In genomic region chr3:190877925-190878324, GRCh38 we compare ENCODE assay signal across 13 cellular contexts. TPM values are rescaled to one million over a fixed set of nuclear protein-coding genes. Genes with fewer than 3 reads are reported as not detected.
DNase-seq lines count a peak whose midpoint lies in the region; ATAC-seq, FAIRE-seq and TF ChIP-seq lines count a peak whose summit lies in the region.
"Had no signal": no experiment of that assay in that cellular context is flagged by ENCODE, and none has a peak within 500 bp of the region (broad histone marks: within the 10 kb centered on the region; RNA-seq: fewer than 3 reads in every experiment).

No MANE protein-coding gene starts in this region.

- no peaks in the 10 kb centered on the region for H3K9me3 ChIP-seq in left ventricle myocardium inferior (replicated peaks)
- H3K9me3 ChIP-seq in MG63, result no peaks in the 10 kb centered on the region
- peaks cover 0 to 3% of the 10 kb centered on the region in 2 experiments; a peak in 1 of 4 replicates for H3K9me3 ChIP-seq in H1 (ENCODE audit: insufficient read depth in 2 of 2, low read depth in 1 of 2, low read length in 1 of 2)
- H3K9me3 ChIP-seq in spleen, result no peaks in the 10 kb centered on the region
- no peaks in the 10 kb centered on the region for H3K9me3 ChIP-seq in SJCRH30 (replicated peaks)
- H3K9me3 ChIP-seq: uterus had no signal

- no peak overlapping the region for H3K4ac ChIP-seq in H1 (replicated peaks; ENCODE audit: insufficient read length, low read depth, low read length)

- TF ChIP-seq EP300 in H1 (IDR thresholded peaks at IDR 0.05; ENCODE audit: borderline replicate concordance in 1 of 2, low read depth in 2 of 2, low read length in 2 of 2), result no peak

- POLR2A ChIA-PET in H1 (lab: Charles Lee; ENCODE audit: partially characterized antibody), result no interaction called here

- CTCF ChIA-PET in H1 (lab: Charles Lee; ENCODE audit: partially characterized antibody), result no interaction called here

- no peak overlapping the region for H2BK120ac ChIP-seq in H1 (replicated peaks; ENCODE audit: low read depth, low read length)

- no peaks in the 10 kb centered on the region; the same call in 1 of the 2 replicates for H3K23me2 ChIP-seq in H1 (ENCODE audit: low read depth, low read length)

- H2AK5ac ChIP-seq in H1 (ENCODE audit: low read depth, low read length), result no peak overlapping the region

- intact Hi-C loops in left ventricle myocardium inferior (cut with micrococcal nuclease), result no loop called here
- intact Hi-C loops in left cardiac atrium (cut with DNase I), result no loop called here
- intact Hi-C loops in spleen (cut with DNase I; ENCODE audit: low total_unique reads), result no loop called here

- DNase-seq in left ventricle myocardium inferior (no peak), left cardiac atrium (no peak), MG63 (peak; percentile 16), H1 (ENCODE audit: low read depth in 1 of 2, low spot score in 2 of 2) (peak in 1 of 2 experiments; percentile 68), SKM-1 (lab: John Stamatoyannopoulos, UW; ENCODE audit: unreplicated experiment) (no peak), spleen (no peak), SJCRH30 (no peak)
- peak; percentile 24 for DNase-seq in stimulated activated naive CD8-positive, alpha-beta T cell treated with anti-CD3 and anti-CD28 coated beads, Interleukin-15, Interleukin-2, amounts not matched to agents 100 U/mL and 50 U/mL, for 24 hours
- DNase-seq: activated effector memory CD4-positive, alpha-beta T cell treated with anti-CD3 and anti-CD28 coated beads, Interleukin-2, amount 50 U/mL, for 16 hours; NCI-H226; T-cell; uterus had no signal

- H3K4me1 ChIP-seq in left ventricle myocardium inferior (no peaks in the 10 kb centered on the region), H1 (replicated peaks in 1 of 4; ENCODE audit: control insufficient read depth in 3 of 4, insufficient read depth in 4 of 4, low read length in 3 of 4) (no peaks in the 10 kb centered on the region), spleen (no peaks in the 10 kb centered on the region), SJCRH30 (no peaks in the 10 kb centered on the region)
- H3K4me1 ChIP-seq: uterus had no signal

- H2BK15ac ChIP-seq in H1 (ENCODE audit: low read length), result no peak overlapping the region

- H2BK5ac ChIP-seq in H1 (ENCODE audit: low read depth, low read length), result no peak overlapping the region

- H3K79me2 ChIP-seq in H1 (ENCODE audit: control insufficient read depth in 1 of 2, insufficient read depth in 2 of 2, low read length in 2 of 2), result no peaks in the 10 kb centered on the region

- H3K18ac ChIP-seq in H1 (ENCODE audit: extremely low read depth, low read length), result no peak overlapping the region

- no peak overlapping the region for H3K4me3 ChIP-seq in left ventricle myocardium inferior
- no peak overlapping the region for H3K4me3 ChIP-seq in MG63
- H3K4me3 ChIP-seq in H1 (ENCODE audit: extremely low read depth in 1 of 4, insufficient read depth in 2 of 4, low read depth in 3 of 4, low read length in 4 of 4), result no peak overlapping the region
- H3K4me3 ChIP-seq in spleen, result no peak overlapping the region
- H3K4me3 ChIP-seq in SJCRH30, result no peak overlapping the region
- H3K4me3 ChIP-seq: uterus had no signal

- H4K5ac ChIP-seq in H1 (ENCODE audit: insufficient read length, low read depth, low read length), result no peak overlapping the region

- H4K8ac ChIP-seq in H1 (ENCODE audit: extremely low read depth, insufficient read depth, low read length), result no peak overlapping the region

- peak; percentile 23 for TF ChIP-seq CTCF in left ventricle myocardium inferior (IDR thresholded peaks at IDR 0.05; ENCODE audit: borderline replicate concordance)
- peak; percentile 47 to 54 (median 53) for TF ChIP-seq CTCF in H1 (IDR thresholded peaks at IDR 0.05; ENCODE audit: control extremely low read depth in 1 of 3, insufficient read depth in 1 of 3, low read depth in 1 of 3, low read length in 3 of 3)
- peak in 2 of 11 experiments; percentile 11 to 33 for TF ChIP-seq CTCF in spleen (IDR thresholded peaks at IDR 0.05 in 8 of 11, conservative IDR thresholded peaks at IDR 0.05 in 3 of 11)

- H3K79me1 ChIP-seq in H1 (ENCODE audit: low read depth, low read length), result no peaks in the 10 kb centered on the region

- no peak for FAIRE-seq in H1 (lab: Jason Lieb, UNC)

- no peak overlapping the region for H3K14ac ChIP-seq in H1 (ENCODE audit: insufficient read length)

- no peak overlapping the region for H3K9ac ChIP-seq in H1 (replicated peaks in 1 of 4; ENCODE audit: extremely low read depth in 1 of 4, low read depth in 3 of 4, low read length in 3 of 4)

- no peak overlapping the region for H3K27ac ChIP-seq in left ventricle myocardium inferior (replicated peaks)
- H3K27ac ChIP-seq in H1 (ENCODE audit: low read depth, low read length), result no peak overlapping the region
- no peak overlapping the region for H3K27ac ChIP-seq in spleen
- no peak overlapping the region for H3K27ac ChIP-seq in SJCRH30
- H3K27ac ChIP-seq: uterus had no signal

- H3K23ac ChIP-seq in H1 (ENCODE audit: insufficient read length), result no peak overlapping the region

- no peak overlapping the region for H3K4me2 ChIP-seq in H1 (ENCODE audit: insufficient read depth in 1 of 2, low read depth in 2 of 2, low read length in 2 of 2)

- H3K56ac ChIP-seq in H1 (replicated peaks; ENCODE audit: insufficient read length, low read depth, low read length), result no peak overlapping the region

- H4K91ac ChIP-seq in H1 (replicated peaks; ENCODE audit: insufficient read length, low read length), result no peak overlapping the region

- no peaks in the 10 kb centered on the region for H4K20me1 ChIP-seq in H1 (replicated peaks in 1 of 2; ENCODE audit: control insufficient read depth in 1 of 2, insufficient read depth in 2 of 2, low read length in 2 of 2)

- no peak overlapping the region for H2AFZ ChIP-seq in H1 (ENCODE audit: low read length)

- H3K27me3 ChIP-seq in left ventricle myocardium inferior (ENCODE audit: low read depth) (no peaks in the 10 kb centered on the region), MG63 (no peaks in the 10 kb centered on the region), H1 (replicated peaks in 1 of 4; ENCODE audit: control insufficient read depth in 3 of 4, extremely low read depth in 1 of 4, insufficient read depth in 3 of 4, low read length in 3 of 4) (no peaks in the 10 kb centered on the region), spleen (replicated peaks in 1 of 7) (no peaks in the 10 kb centered on the region), SJCRH30 (no peaks in the 10 kb centered on the region)
- H3K27me3 ChIP-seq: uterus had no signal

- WGBS in H1 (ENCODE audit: extremely low coverage in 1 of 2, insufficient coverage in 1 of 2, insufficient read length in 1 of 2, insufficient replicate concordance in 2 of 2, low coverage in 1 of 2, low lambda C conversion rate in 2 of 2, missing lambda C conversion rate in 1 of 2), 2 experiments, result 85% methylated on average over 15 of the region's 17 CpGs; no CpG with 5 or more reads in 1 of the 2 experiments
- 81 to 91% (median 84%) methylated on average over 17 of the region's 17 CpGs for WGBS in spleen, 5 donors

- peak; percentile 39 to 44 for TF ChIP-seq RAD21 in H1 (IDR thresholded peaks at IDR 0.05 in 1 of 2, conservative IDR thresholded peaks at IDR 0.05 in 1 of 2; ENCODE audit: low read depth in 2 of 2, low read length in 2 of 2)

- H2BK12ac ChIP-seq in H1 (ENCODE audit: low read depth, low read length), result no peak overlapping the region

- no peak for ATAC-seq in left cardiac atrium
- ATAC-seq in stimulated activated naive CD8-positive, alpha-beta T cell treated with anti-CD3 and anti-CD28 coated beads, Interleukin-15, Interleukin-2, amounts not matched to agents 100 U/mL and 50 U/mL, for 24 hours, result no peak
- ATAC-seq: T-cell had no signal

- H3K36me3 ChIP-seq in left ventricle myocardium inferior (no peaks in the 10 kb centered on the region), MG63 (no peaks in the 10 kb centered on the region), H1 (ENCODE audit: control insufficient read depth in 2 of 4, insufficient read depth in 4 of 4, low read length in 3 of 4) (no peaks in the 10 kb centered on the region), spleen (no peaks in the 10 kb centered on the region), SJCRH30 (no peaks in the 10 kb centered on the region)
- H3K36me3 ChIP-seq: uterus had no signal

- no peak for TF ChIP-seq POLR2A in H1 (IDR thresholded peaks at IDR 0.05; ENCODE audit: control extremely low read depth in 1 of 2, low read depth in 2 of 2, low read length in 2 of 2)
- TF ChIP-seq POLR2A in spleen (IDR thresholded peaks at IDR 0.05), result no peak

- H2BK20ac ChIP-seq in H1 (ENCODE audit: low read length), result no peak overlapping the region

TF ChIP-seq in H1, 55 proteins besides CTCF, POLR2A, EP300 and RAD21 (continues in another document):
- TF ChIP-seq SIN3A (conservative IDR thresholded peaks at IDR 0.05 in 1 of 2, IDR thresholded peaks at IDR 0.05 in 1 of 2; ENCODE audit: low read depth in 1 of 2, low read length in 2 of 2), result no peak
- no peak for TF ChIP-seq SIRT6 (IDR thresholded peaks at IDR 0.05; ENCODE audit: low read length)
- TF ChIP-seq SRF (IDR thresholded peaks at IDR 0.05; ENCODE audit: low read depth, low read length), result no peak
- no peak for TF ChIP-seq YY1 (IDR thresholded peaks at IDR 0.05; ENCODE audit: low read depth, low read length)
- no peak for TF ChIP-seq POLR2AphosphoS5 (IDR thresholded peaks at IDR 0.05; ENCODE audit: low read depth, low read length)
- TF ChIP-seq SUZ12 (IDR thresholded peaks at IDR 0.05; ENCODE audit: low read length), result no peak
- TF ChIP-seq MAFK (IDR thresholded peaks at IDR 0.05; ENCODE audit: low read depth, low read length), result no peak
- TF ChIP-seq BACH1 (IDR thresholded peaks at IDR 0.05; ENCODE audit: low read length), result no peak
- TF ChIP-seq CBX5 (IDR thresholded peaks at IDR 0.05; ENCODE audit: low read depth, low read length), result no peak
- no peak for TF ChIP-seq RXRA (IDR thresholded peaks at IDR 0.05; ENCODE audit: insufficient read depth, low read depth, low read length)
- no peak for TF ChIP-seq SP4 (IDR thresholded peaks at IDR 0.05; ENCODE audit: low read length)

RNA-seq across cellular contexts. Expression of gene GMNC, which starts 15.4 kb away (rescaled TPM):
- 2.2 TPM for total RNA-seq in left ventricle myocardium inferior
- under 1 TPM; 0.32 to 0.34 TPM for total RNA-seq in left cardiac atrium
- not detected in 2 replicates for total RNA-seq in MG63 (2014; rRNA removed; shearing (Covaris generic); ENCODE audit: low replicate concordance)
- total RNA-seq in H1 (2021; fragmentation: NEBNext Ultra II Directional; extraction: Animal tissue kit (Norgen Biotek cat#: 25700)), result 0.24 and 0.50 TPM in 2 replicates
- polyA plus RNA-seq in H1 (2011; rRNA removed), result 0.03 and 0.05 TPM in 2 replicates
- not detected for polyA plus RNA-seq in H1 (2011; cell fraction: cytosol; rRNA removed)
- not detected for polyA plus RNA-seq in H1 (2011; cell fraction: nucleus; rRNA removed)
- polyA plus RNA-seq in H1 (2012, experiment 1 of 2), result 0.17 to 0.27 TPM in 2 of 4 replicates, not detected in the others
- not detected for polyA plus RNA-seq in H1 (2012, experiment 2 of 2)
- polyA plus RNA-seq in H1 (2013, experiment 1 of 2), result 0.06 TPM
- 0.09 TPM for polyA plus RNA-seq in H1 (2013, experiment 2 of 2)
- polyA minus RNA-seq in H1 (2011; rRNA and poly(A)+ RNA removed), result 0.22 and 0.27 TPM in 2 replicates
- polyA minus RNA-seq in H1 (2011; cell fraction: cytosol; rRNA and poly(A)+ RNA removed), result not detected
- not detected for polyA minus RNA-seq in H1 (2011; cell fraction: nucleus; rRNA and poly(A)+ RNA removed)
- under 1 TPM in 1 of 7 donors, not detected in 6; 0.26 TPM for total RNA-seq in spleen
- polyA plus RNA-seq in spleen, result under 1 TPM in 1 of 3 donors, not detected in 2; 0.03 TPM
- not detected in 2 replicates for total RNA-seq in SJCRH30 (2014; rRNA removed; shearing (Covaris generic))
- total RNA-seq: omental fat pad, T-cell had no signal

Comparison
In these comparisons a context has a peak if more than half of its experiments do, and no peak if none do; other contexts are left out.
1. DNase-seq: peak in MG63 (single experiment) and stimulated activated naive CD8-positive, alpha-beta T cell treated with anti-CD3 and anti-CD28 coated beads, Interleukin-15, Interleukin-2, amounts not matched to agents 100 U/mL and 50 U/mL, for 24 hours (single experiment); none in left ventricle myocardium inferior (single experiment), left cardiac atrium (single experiment), SKM-1 (single experiment), spleen (single experiment) and SJCRH30 (0 of 2).